22 cellular contexts compared by ENCODE assay signal in the genomic region with DNA sequence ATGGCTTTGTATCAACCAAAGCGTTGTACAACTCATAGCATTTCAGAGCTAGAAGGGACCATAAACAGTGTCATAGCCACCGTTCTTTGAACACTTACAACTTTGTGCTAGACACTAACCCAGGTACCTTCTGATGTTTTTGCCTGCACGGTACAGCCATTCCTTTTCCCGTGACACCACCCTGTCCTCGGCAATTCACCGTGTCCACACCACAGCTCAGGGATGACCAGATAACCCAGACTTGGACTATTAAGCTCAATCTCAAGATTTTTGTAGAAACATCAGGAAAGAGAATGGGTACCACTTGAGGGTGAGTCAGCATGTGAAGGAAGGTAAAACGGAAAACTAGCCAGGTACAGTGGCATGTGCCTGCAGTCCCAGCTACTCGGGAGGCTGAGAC. TPM values are rescaled to one million over a fixed set of nuclear protein-coding genes. Genes with fewer than 3 reads are reported as not detected.
DNase-seq lines count a peak whose midpoint lies in the region; ATAC-seq, FAIRE-seq and TF ChIP-seq lines count a peak whose summit lies in the region.
"Had no signal": no experiment of that assay in that cellular context is flagged by ENCODE, and none has a peak within 500 bp of the region (broad histone marks: within the 10 kb centered on the region; RNA-seq: fewer than 3 reads in every experiment).

No MANE protein-coding gene starts in this region.

- H3K27ac ChIP-seq in RWPE2 (ENCODE audit: poor library complexity, severe bottlenecking), result no peak overlapping the region
- no peak overlapping the region for H3K27ac ChIP-seq in sigmoid colon

- H3K27ac Mint-ChIP-seq in stimulated activated naive B cell treated with anti-CD40 and anti-IgM and Interleukin-4, amounts not matched to agents 10 μg/mL and 1 μg/mL and 100 μg/mL, for 72 hours, result no peak overlapping the region
- H3K27ac Mint-ChIP-seq: CD4-positive, alpha-beta T cell; HFFc6 had no signal

- 75 to 89% methylated on average over 8 of the region's 8 CpGs for WGBS in sigmoid colon, 2 donors

- no peak for TF ChIP-seq POLR2A in sigmoid colon (IDR thresholded peaks at IDR 0.05)

- H3K27me3 ChIP-seq in RWPE2 (ENCODE audit: insufficient read depth, poor library complexity, severe bottlenecking) (no peaks in the 10 kb centered on the region), sigmoid colon (no peaks in the 10 kb centered on the region)

- intact Hi-C loops in sigmoid colon (cut with DNase I), result no loop called here

- H3K4me3 Mint-ChIP-seq in stimulated activated naive B cell treated with anti-CD40 and anti-IgM and Interleukin-4, amounts not matched to agents 10 μg/mL and 1 μg/mL and 100 μg/mL, for 72 hours, result no peak overlapping the region
- H3K4me3 Mint-ChIP-seq: CD4-positive, alpha-beta T cell; HFFc6 had no signal

- H3K36me3 Mint-ChIP-seq in stimulated activated naive B cell treated with anti-CD40 and anti-IgM and Interleukin-4, amounts not matched to agents 10 μg/mL and 1 μg/mL and 100 μg/mL, for 72 hours, result no peaks in the 10 kb centered on the region

- no peak for DNase-seq in HTR-8/SVneo (ENCODE audit: insufficient read length, low spot score)
- peak; percentile 17 for DNase-seq in RWPE2 (ENCODE audit: low spot score)
- peak; percentile 4 for DNase-seq in left lobe of liver (ENCODE audit: low spot score)
- peak; percentile 13 for DNase-seq in sigmoid colon
- no peak for DNase-seq in activated CD4-positive, alpha-beta T cell treated with anti-CD3 and anti-CD28 coated beads for 4 hours
- DNase-seq in stimulated activated naive B cell treated with anti-CD40 and anti-IgM and Interleukin-4, amounts not matched to agents 10 μg/mL and 1 μg/mL and 100 μg/mL, for 72 hours, result no peak
- DNase-seq in amygdala (lab: John Stamatoyannopoulos, UW), result no peak
- DNase-seq: COR-L47; DMS 273 treated with DMSO at 0.1 percent for 48 hours; DMS79 treated with DMSO at 0.1 percent for 48 hours; H7; HFFc6; KBM-7; NCI-H1092; NCI-H1436 treated with DMSO at 0.1 percent for 48 hours; NCI-H2029; NCI-H2227 treated with DMSO at 0.1 percent for 48 hours; NCI-H510A; NCI-H748 treated with DMSO at 0.1 percent for 48 hours; NK-92 treated with Interleukin-12 subunit alpha and Interleukin-12 subunit beta, amount 100 ng/mL, for 24 hours had no signal

- no peak for ATAC-seq in RWPE2 (ENCODE audit: low read depth)
- no peak for ATAC-seq in left lobe of liver
- no peak for ATAC-seq in stimulated activated naive B cell treated with anti-CD40 and anti-IgM and Interleukin-4, amounts not matched to agents 10 μg/mL and 1 μg/mL and 100 μg/mL, for 72 hours (replicated peaks)
- ATAC-seq: GM12878 had no signal

- H3K27me3 Mint-ChIP-seq in stimulated activated naive B cell treated with anti-CD40 and anti-IgM and Interleukin-4, amounts not matched to agents 10 μg/mL and 1 μg/mL and 100 μg/mL, for 72 hours, result peaks cover 0 to 10% of the 10 kb centered on the region in 2 donors
- H3K27me3 Mint-ChIP-seq: CD4-positive, alpha-beta T cell had no signal

- no peak for TF ChIP-seq EP300 in sigmoid colon (IDR thresholded peaks at IDR 0.05)

- H3K4me1 ChIP-seq in RWPE2 (ENCODE audit: insufficient read depth, poor library complexity, severe bottlenecking) (no peaks in the 10 kb centered on the region), sigmoid colon (peaks cover 0 to 5% (median 4%) of the 10 kb centered on the region in 4 donors)

- H3K9me3 ChIP-seq in RWPE2 (ENCODE audit: severe bottlenecking) (no peaks in the 10 kb centered on the region), sigmoid colon (no peaks in the 10 kb centered on the region)

- H3K4me1 Mint-ChIP-seq in stimulated activated naive B cell treated with anti-CD40 and anti-IgM and Interleukin-4, amounts not matched to agents 10 μg/mL and 1 μg/mL and 100 μg/mL, for 72 hours, result peaks cover 8 to 13% of the 10 kb centered on the region in 2 donors

- no peaks in the 10 kb centered on the region for H3K9me3 Mint-ChIP-seq in stimulated activated naive B cell treated with anti-CD40 and anti-IgM and Interleukin-4, amounts not matched to agents 10 μg/mL and 1 μg/mL and 100 μg/mL, for 72 hours
- H3K9me3 Mint-ChIP-seq: CD4-positive, alpha-beta T cell; HFFc6 had no signal

- peak; percentile 64 for FAIRE-seq in HTR-8/SVneo (lab: Jason Lieb, UNC)
- FAIRE-seq: GM12878 had no signal

- no peak overlapping the region for H3K4me3 ChIP-seq in RWPE2 (ENCODE audit: severe bottlenecking)
- no peak overlapping the region for H3K4me3 ChIP-seq in sigmoid colon
- H3K4me3 ChIP-seq: GM12878 had no signal

- TF ChIP-seq CTCF in RWPE2 (IDR thresholded peaks at IDR 0.05; ENCODE audit: poor library complexity, severe bottlenecking) (no peak), sigmoid colon (IDR thresholded peaks at IDR 0.05) (no peak)

- H3K36me3 ChIP-seq in RWPE2 (ENCODE audit: low read depth), result no peaks in the 10 kb centered on the region
- H3K36me3 ChIP-seq in sigmoid colon, result no peaks in the 10 kb centered on the region

RNA-seq across cellular contexts. Expression of gene CBFB, which starts 9.8 kb away (rescaled TPM):
- total RNA-seq in left lobe of liver (12.2 TPM), sigmoid colon (10 to 100 TPM; 21.3 to 28.0 (median 24.8) TPM)
- polyA plus RNA-seq in sigmoid colon, result 10 to 100 TPM in 1 of 3 donors, 1 to 10 TPM in 2; 9.6 to 19.3 (median 9.7) TPM

RNA-seq across cellular contexts. Expression of gene CES4A, which starts 30.8 kb away (rescaled TPM):
- total RNA-seq in left lobe of liver, result 67.7 TPM
- total RNA-seq in sigmoid colon, result 1 to 10 TPM; 3.6 to 7.5 (median 4.1) TPM
- polyA plus RNA-seq in sigmoid colon, result 1 to 10 TPM; 2.3 to 7.3 (median 3.0) TPM

RNA-seq across cellular contexts. Expression of gene CES3, which starts 58.1 kb away (rescaled TPM):
- total RNA-seq in left lobe of liver (80.3 TPM), sigmoid colon (1 to 10 TPM in 1 of 4 donors, under 1 TPM in 2, not detected in 1; 0.16 to 2.5 (median 0.55) TPM)
- polyA plus RNA-seq in sigmoid colon, result 10 to 100 TPM; 10.8 to 48.4 (median 13.2) TPM

Comparison
In these comparisons a context has a peak if more than half of its experiments do, and no peak if none do; other contexts are left out.
1. DNase-seq: peak in RWPE2 (single experiment), left lobe of liver (single experiment) and sigmoid colon (single experiment); none in HTR-8/SVneo (single experiment), activated CD4-positive, alpha-beta T cell treated with anti-CD3 and anti-CD28 coated beads for 4 hours (0 of 2), stimulated activated naive B cell treated with anti-CD40 and anti-IgM and Interleukin-4, amounts not matched to agents 10 μg/mL and 1 μg/mL and 100 μg/mL, for 72 hours (single experiment) and amygdala (0 of 56).
2. RNA of gene CES3, which starts 58.1 kb away (total RNA-seq): 80.3 TPM in left lobe of liver (single experiment); 0.16 to 2.5 TPM in sigmoid colon; every median in the first group is over 10 times any median in the second.